In genomic region chr6:69796627-69797390, GRCh38 we compare ENCODE assay signal across 8 cellular contexts. TPM values are rescaled to one million over a fixed set of nuclear protein-coding genes. Genes with fewer than 3 reads are reported as not detected.
A peak's percentile ranks its signal among the peaks of the same experiment; 100 is the strongest.
DNase-seq lines count a peak whose midpoint lies in the region; ATAC-seq and TF ChIP-seq lines count a peak whose summit lies in the region.

Gene LMBRD1 (minus strand): TSS chr6:69797010. CDS start chr6:69796881, 129 bp downstream.

- peak within 1 kb of the TSS; percentile 69 for H3K4me3 ChIP-seq in mucosa of descending colon

- TF ChIP-seq RAD21 in Ishikawa (IDR thresholded peaks at IDR 0.05; ENCODE audit: low read depth): no peak; the same call in 1 of the 2 replicates

- no peaks in the 10 kb centered on the region for H3K9me3 ChIP-seq in mucosa of descending colon

- no peak for TF ChIP-seq EP300 in Ishikawa (IDR thresholded peaks at IDR 0.05; ENCODE audit: borderline replicate concordance)

- ATAC-seq in GM21576 (IDR thresholded peaks at IDR 0.05; ENCODE audit: unreplicated experiment) (peak; percentile 93), mucosa of descending colon (peak; percentile 96)

- no peaks in the 10 kb centered on the region for H3K36me3 ChIP-seq in mucosa of descending colon (ENCODE audit: low read depth)

- peak within 1 kb of the TSS; percentile 80 for H3K27ac ChIP-seq in epithelial cell of prostate

- intact Hi-C loops in mucosa of descending colon (cut with DNase I, micrococcal nuclease): no loop called here

- peak; percentile 99 for DNase-seq in DMS53 (lab: John Stamatoyannopoulos, UW)
- DNase-seq in OCI-M2 (lab: John Stamatoyannopoulos, UW; ENCODE audit: unreplicated experiment): peak; percentile 93
- DNase-seq in activated T-cell treated with anti-CD3 and anti-CD28 coated beads for 48 hours (ENCODE audit: low read depth): peak; percentile 98
- peak; percentile 91 for DNase-seq in epithelial cell of prostate (ENCODE audit: low read depth, low spot score)
- DNase-seq in mucosa of descending colon: peak; percentile 98 to 100 (median 99)
- peak; percentile 97 for DNase-seq in stimulated activated CD8-positive, alpha-beta memory T cell treated with anti-CD3 and anti-CD28 coated beads, Interleukin-4, amount 100 ng/mL, for 24 hours (ENCODE audit: low read depth)

- peak; percentile 89 for TF ChIP-seq CTCF in mucosa of descending colon (IDR thresholded peaks at IDR 0.05)

- peaks cover 3% of the 10 kb centered on the region for H3K4me1 ChIP-seq in mucosa of descending colon (ENCODE audit: low read depth)

TF ChIP-seq in Ishikawa, 13 proteins besides CTCF, POLR2A, EP300 and RAD21:
- TF ChIP-seq EGR1 (IDR thresholded peaks at IDR 0.05) (0 out of 2 replicates have a peak, but pooled peaks have one; percentile 35), YY1 (IDR thresholded peaks at IDR 0.05; ENCODE audit: low read depth) (peak; percentile 81), MAX (IDR thresholded peaks at IDR 0.05) (peak; percentile 43; the same call in 1 of the 2 replicates), ZBTB7A (IDR thresholded peaks at IDR 0.05; ENCODE audit: low read depth) (0 out of 2 replicates have a peak, but pooled peaks have one; percentile 41), TCF12 (IDR thresholded peaks at IDR 0.05; ENCODE audit: low read depth) (no peak), TAF1 (IDR thresholded peaks at IDR 0.05; ENCODE audit: low read depth) (peak; percentile 46; the same call in 1 of the 2 replicates), REST (IDR thresholded peaks at IDR 0.05; ENCODE audit: low read depth) (no peak), USF1 (IDR thresholded peaks at IDR 0.05) (0 out of 2 replicates have a peak, but pooled peaks have one; percentile 16), FOXM1 (IDR thresholded peaks at IDR 0.05; ENCODE audit: borderline replicate concordance, low read depth) (no peak), TEAD4 (IDR thresholded peaks at IDR 0.05) (no peak)

RNA-seq across cellular contexts. Expression of gene LMBRD1, which starts in this region (rescaled TPM):
- 10 to 100 TPM; 55.0 to 87.9 (median 63.3) TPM for total RNA-seq in mucosa of descending colon

Comparison
In these comparisons a context has a peak if more than half of its experiments do, and no peak if none do; other contexts are left out.
1. Peak in every context shown above with its lines: DNase-seq, ATAC-seq, H3K4me3 ChIP-seq and H3K27ac ChIP-seq.